1 cellular context compared by ENCODE assay signal in the genomic region with DNA sequence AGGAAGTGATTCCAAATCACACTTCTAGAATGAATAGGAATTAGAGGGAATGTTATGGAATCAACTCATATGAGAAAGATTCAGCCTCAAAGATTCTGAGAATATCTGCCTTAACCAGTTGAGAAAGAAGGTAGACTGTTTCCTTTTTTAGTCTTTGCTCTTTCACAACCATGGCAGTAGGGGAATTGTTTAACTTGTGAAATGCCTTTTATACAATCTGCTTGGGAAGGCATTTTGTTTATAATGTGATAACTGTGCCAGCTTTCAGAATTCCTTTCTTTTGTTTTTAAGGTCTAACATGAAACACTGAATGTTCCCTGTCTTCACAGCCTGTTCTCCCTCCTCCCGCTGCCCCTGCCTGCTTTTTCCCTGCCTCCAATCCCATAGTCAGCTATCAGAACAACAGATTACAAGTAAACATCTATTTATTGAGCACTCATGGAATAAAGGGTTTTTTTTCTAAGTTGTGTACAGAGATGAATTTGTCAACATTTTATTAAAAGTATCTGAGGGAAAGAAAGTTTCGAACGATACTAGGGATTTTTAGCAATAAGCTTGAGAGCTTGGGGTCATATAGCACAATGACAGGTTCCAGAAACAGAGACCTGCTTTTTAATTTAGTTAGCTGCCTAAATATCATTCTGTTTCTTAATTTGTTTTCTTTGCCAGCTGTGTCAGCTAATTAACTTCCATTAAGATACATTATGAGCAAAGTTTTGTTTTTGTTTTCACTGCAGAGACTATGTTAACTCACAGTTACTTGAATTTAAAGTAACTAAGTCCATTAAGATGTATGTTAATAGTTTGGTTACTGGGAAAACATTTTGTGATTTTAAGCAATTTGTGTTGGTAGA.
A peak's percentile ranks its signal among the peaks of the same experiment; 100 is the strongest.
TF ChIP-seq lines count a peak whose summit lies in the region.

No MANE protein-coding gene starts in this region.

TF ChIP-seq in IMR-90, 13 proteins besides CTCF, POLR2A, EP300 and RAD21:
- TF ChIP-seq RFX5 (IDR thresholded peaks at IDR 0.05; ENCODE audit: low read depth, low read length) (no peak), SMC3 (IDR thresholded peaks at IDR 0.05; ENCODE audit: low read depth, low read length) (no peak), CEBPB (IDR thresholded peaks at IDR 0.05; ENCODE audit: low read depth, low read length) (peak; percentile 67; the same call in 1 of the 2 replicates), NFE2L2 (IDR thresholded peaks at IDR 0.05; ENCODE audit: low read depth, low read length) (no peak), MAFK (IDR thresholded peaks at IDR 0.05; ENCODE audit: low read depth, low read length) (no peak), FOS (IDR thresholded peaks at IDR 0.05; ENCODE audit: low read depth, low read length) (no peak), BHLHE40 (IDR thresholded peaks at IDR 0.05; ENCODE audit: low read depth, low read length) (no peak)
- TF ChIP-seq, protein P1, sequence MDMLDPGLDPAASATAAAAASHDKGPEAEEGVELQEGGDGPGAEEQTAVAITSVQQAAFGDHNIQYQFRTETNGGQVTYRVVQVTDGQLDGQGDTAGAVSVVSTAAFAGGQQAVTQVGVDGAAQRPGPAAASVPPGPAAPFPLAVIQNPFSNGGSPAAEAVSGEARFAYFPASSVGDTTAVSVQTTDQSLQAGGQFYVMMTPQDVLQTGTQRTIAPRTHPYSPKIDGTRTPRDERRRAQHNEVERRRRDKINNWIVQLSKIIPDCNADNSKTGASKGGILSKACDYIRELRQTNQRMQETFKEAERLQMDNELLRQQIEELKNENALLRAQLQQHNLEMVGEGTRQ (IDR thresholded peaks at IDR 0.05; ENCODE audit: low read depth, low read length): no peak
